Comparison of ENCODE assay signal across 18 cellular contexts in the genomic region with DNA sequence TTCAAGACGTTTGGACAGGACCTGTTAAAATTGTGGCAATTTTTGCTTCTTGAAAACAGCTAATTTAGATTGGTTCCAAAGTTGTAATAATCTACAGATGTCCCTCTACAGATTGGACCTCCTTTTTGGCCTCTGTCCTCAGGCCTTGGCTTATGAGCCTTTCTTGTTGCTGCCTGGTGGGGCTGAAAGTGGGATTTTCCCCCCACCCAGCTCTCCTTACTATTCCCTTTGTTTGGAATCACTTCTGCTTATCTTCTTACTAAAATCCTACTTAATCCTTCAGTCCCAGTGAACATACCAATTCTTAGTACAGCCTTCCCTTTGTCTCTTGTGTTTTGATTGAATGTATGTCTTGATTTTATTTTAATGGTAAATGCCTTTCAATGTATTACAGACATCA.
DNase-seq lines count a peak whose midpoint lies in the region; ATAC-seq, FAIRE-seq and TF ChIP-seq lines count a peak whose summit lies in the region.
"Had no signal": no experiment of that assay in that cellular context is flagged by ENCODE, and none has a peak within 500 bp of the region (broad histone marks: within the 10 kb centered on the region; RNA-seq: fewer than 3 reads in every experiment).

No MANE protein-coding gene starts in this region.

- TF ChIP-seq CTCF in glutamatergic neuron (IDR thresholded peaks at IDR 0.05; ENCODE audit: partially characterized antibody, unreplicated experiment) (no peak), gastrocnemius medialis (IDR thresholded peaks at IDR 0.05 in 4 of 5, conservative IDR thresholded peaks at IDR 0.05 in 1 of 5) (no peak)

- H3K27me3 Mint-ChIP-seq in activated naive CD4-positive, alpha-beta T cell treated with anti-CD3 and anti-CD28 coated beads for 36 hours (ENCODE audit: low read depth) = no peaks in the 10 kb centered on the region
- no peaks in the 10 kb centered on the region for H3K27me3 Mint-ChIP-seq in activated naive CD4-positive, alpha-beta T cell treated with anti-CD3 and anti-CD28 coated beads, Interleukin-2, amount 10 ng/mL, durations not matched to agents 7 days and 5 days
- H3K27me3 Mint-ChIP-seq in glutamatergic neuron (ENCODE audit: unreplicated experiment) (peaks cover 6% of the 10 kb centered on the region), immature natural killer cell (ENCODE audit: low read depth in 3 of 3) (peaks cover 0 to 3% (median 3%) of the 10 kb centered on the region in 3 donors)
- H3K27me3 Mint-ChIP-seq: CD8-positive, alpha-beta memory T cell had no signal

- no peak for TF ChIP-seq POLR2A in H54 (IDR thresholded peaks at IDR 0.05; ENCODE audit: low read depth, low read length)
- TF ChIP-seq POLR2A in gastrocnemius medialis (IDR thresholded peaks at IDR 0.05) = no peak
- TF ChIP-seq POLR2A in GM12892 (IDR thresholded peaks at IDR 0.05; ENCODE audit: low read depth, low read length) = no peak

- peak overlapping the region; percentile 5 for H3K27ac Mint-ChIP-seq in activated naive CD4-positive, alpha-beta T cell treated with anti-CD3 and anti-CD28 coated beads for 36 hours
- no peak overlapping the region for H3K27ac Mint-ChIP-seq in activated naive CD4-positive, alpha-beta T cell treated with anti-CD3 and anti-CD28 coated beads, Interleukin-2, amount 10 ng/mL, durations not matched to agents 7 days and 5 days
- H3K27ac Mint-ChIP-seq in glutamatergic neuron (ENCODE audit: unreplicated experiment) (peak overlapping the region; percentile 9), immature natural killer cell (peak overlapping the region in 1 of 6 donors; percentile 21)
- H3K27ac Mint-ChIP-seq: H9 had no signal

- in situ Hi-C loops in gastrocnemius medialis (cut with MboI; ENCODE audit: low sequenced_read_pairs in 4 of 4) = no loop called here

- intact Hi-C loops in activated naive CD4-positive, alpha-beta T cell treated with anti-CD3 and anti-CD28 coated beads for 36 hours (cut with micrococcal nuclease) = no loop called here
- intact Hi-C loops in gastrocnemius medialis (cut with DNase I; ENCODE audit: low total_unique reads) = no loop called here

- H3K4me3 ChIP-seq in gastrocnemius medialis = no peak overlapping the region
- H3K4me3 ChIP-seq: BLaER1, GM12878, GM23338 had no signal

- H3K9me3 ChIP-seq in gastrocnemius medialis = no peaks in the 10 kb centered on the region

- peaks cover 0 to 23% of the 10 kb centered on the region in 2 donors for H3K36me3 ChIP-seq in gastrocnemius medialis

- CTCF ChIA-PET in activated naive CD4-positive, alpha-beta T cell treated with anti-CD3 and anti-CD28 coated beads for 36 hours (lab: Charles Lee) = no interaction called here
- CTCF ChIA-PET in activated naive CD4-positive, alpha-beta T cell treated with anti-CD3 and anti-CD28 coated beads, Interleukin-2, amount 10 ng/mL, durations not matched to agents 7 days and 5 days (lab: Charles Lee) = no interaction called here

- H3K9me3 Mint-ChIP-seq in activated naive CD4-positive, alpha-beta T cell treated with anti-CD3 and anti-CD28 coated beads for 36 hours = peaks cover 6% of the 10 kb centered on the region
- H3K9me3 Mint-ChIP-seq in activated naive CD4-positive, alpha-beta T cell treated with anti-CD3 and anti-CD28 coated beads, Interleukin-2, amount 10 ng/mL, durations not matched to agents 7 days and 5 days = peaks cover 35% of the 10 kb centered on the region
- H3K9me3 Mint-ChIP-seq in glutamatergic neuron (ENCODE audit: unreplicated experiment) (peaks cover 16% of the 10 kb centered on the region), immature natural killer cell (peaks cover 0 to 14% (median 6%) of the 10 kb centered on the region in 6 donors)
- H3K9me3 Mint-ChIP-seq: GM23338, H9 had no signal

- no peaks in the 10 kb centered on the region for H3K27me3 ChIP-seq in gastrocnemius medialis
- H3K27me3 ChIP-seq: BLaER1 had no signal

- H3K27ac ChIP-seq in gastrocnemius medialis = peak overlapping the region; percentile 69 to 80 (median 76)
- H3K27ac ChIP-seq: BLaER1, HL-60 had no signal

- H3K4me3 Mint-ChIP-seq in activated naive CD4-positive, alpha-beta T cell treated with anti-CD3 and anti-CD28 coated beads for 36 hours = no peak overlapping the region
- H3K4me3 Mint-ChIP-seq in activated naive CD4-positive, alpha-beta T cell treated with anti-CD3 and anti-CD28 coated beads, Interleukin-2, amount 10 ng/mL, durations not matched to agents 7 days and 5 days = no peak overlapping the region
- H3K4me3 Mint-ChIP-seq in glutamatergic neuron (ENCODE audit: unreplicated experiment) (no peak overlapping the region), immature natural killer cell (no peak overlapping the region)
- H3K4me3 Mint-ChIP-seq: CD8-positive, alpha-beta memory T cell; GM23338; H9 had no signal

- ATAC-seq in gastrocnemius medialis = no peak
- ATAC-seq: GM12878 had no signal

- peaks cover 3% of the 10 kb centered on the region for H3K4me1 Mint-ChIP-seq in activated naive CD4-positive, alpha-beta T cell treated with anti-CD3 and anti-CD28 coated beads for 36 hours (ENCODE audit: low read depth)
- H3K4me1 Mint-ChIP-seq in activated naive CD4-positive, alpha-beta T cell treated with anti-CD3 and anti-CD28 coated beads, Interleukin-2, amount 10 ng/mL, durations not matched to agents 7 days and 5 days = no peaks in the 10 kb centered on the region
- H3K4me1 Mint-ChIP-seq in glutamatergic neuron (ENCODE audit: low read depth, unreplicated experiment) (peaks cover 6% of the 10 kb centered on the region), immature natural killer cell (peaks cover 6 to 24% of the 10 kb centered on the region in 2 donors)
- H3K4me1 Mint-ChIP-seq: GM23338, H9 had no signal

- H3K36me3 Mint-ChIP-seq in activated naive CD4-positive, alpha-beta T cell treated with anti-CD3 and anti-CD28 coated beads for 36 hours (ENCODE audit: low read depth) = peaks cover 59% of the 10 kb centered on the region
- peaks cover 69% of the 10 kb centered on the region for H3K36me3 Mint-ChIP-seq in activated naive CD4-positive, alpha-beta T cell treated with anti-CD3 and anti-CD28 coated beads, Interleukin-2, amount 10 ng/mL, durations not matched to agents 7 days and 5 days
- peaks cover 54% of the 10 kb centered on the region for H3K36me3 Mint-ChIP-seq in glutamatergic neuron (ENCODE audit: unreplicated experiment)
- peaks cover 33 to 55% (median 38%) of the 10 kb centered on the region in 3 donors for H3K36me3 Mint-ChIP-seq in immature natural killer cell

- FAIRE-seq in H54 (lab: Jason Lieb, UNC) (peak; percentile 23), GM12892 (lab: Jason Lieb, UNC) (no peak)
- FAIRE-seq: GM12878 had no signal

- peaks cover 45 to 50% of the 10 kb centered on the region in 2 donors for H3K4me1 ChIP-seq in gastrocnemius medialis
- H3K4me1 ChIP-seq: BLaER1 had no signal

- no peak for DNase-seq in activated naive CD4-positive, alpha-beta T cell treated with anti-CD3 and anti-CD28 coated beads for 36 hours
- DNase-seq in activated naive CD4-positive, alpha-beta T cell treated with anti-CD3 and anti-CD28 coated beads, Interleukin-2, amount 10 ng/mL, durations not matched to agents 7 days and 5 days = no peak
- no peak for DNase-seq in H54 (ENCODE audit: insufficient read length, low spot score)
- DNase-seq in glutamatergic neuron = no peak
- DNase-seq in gastrocnemius medialis = no peak
- DNase-seq in immature natural killer cell = no peak
- DNase-seq in GM12892 (ENCODE audit: insufficient read length) = no peak
- no peak for DNase-seq in T1000 (lab: John Stamatoyannopoulos, UW)
- DNase-seq: 8988T; AML-193; Caco-2; CD8-positive, alpha-beta memory T cell; DMS79; H9 had no signal
